ENCODE assay signal across 8 cellular contexts in the genomic region with DNA sequence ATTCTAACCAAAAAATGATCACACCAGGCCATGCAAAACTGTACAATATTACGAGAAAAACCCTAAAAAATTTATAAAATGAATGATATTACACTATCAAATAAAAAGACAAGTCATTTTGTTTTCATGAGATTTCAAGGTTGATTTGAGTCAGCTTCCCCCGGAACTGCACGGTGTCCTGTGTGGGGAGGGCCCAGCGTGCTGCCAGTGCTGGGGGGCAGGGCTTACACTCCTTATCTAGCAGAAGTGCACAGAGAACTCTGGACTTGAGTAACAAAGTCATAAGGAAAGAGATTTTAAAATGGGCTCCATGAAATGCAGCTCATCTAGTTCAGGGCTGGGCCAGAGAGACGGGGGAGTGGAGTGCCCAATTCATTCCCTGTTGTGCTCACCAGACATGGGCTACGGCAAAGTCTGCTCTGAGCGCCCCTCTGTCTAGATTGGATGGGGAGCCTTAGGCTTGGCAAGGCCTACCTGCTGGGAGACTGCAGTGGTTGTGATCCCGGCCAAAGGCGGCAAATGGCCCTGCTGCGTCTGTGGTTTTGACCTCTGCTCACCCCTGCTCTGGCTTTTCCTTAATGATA. TPM values are rescaled to one million over a fixed set of nuclear protein-coding genes. Genes with fewer than 3 reads are reported as not detected.
DNase-seq lines count a peak whose midpoint lies in the region; ATAC-seq and TF ChIP-seq lines count a peak whose summit lies in the region.

No MANE protein-coding gene starts in this region.

- H3K27ac ChIP-seq in thoracic aorta: peak overlapping the region; percentile 70 to 85
- H3K27ac ChIP-seq in osteoblast (ENCODE audit: low read depth, low read length): no peak overlapping the region

- no peaks in the 10 kb centered on the region for H3K9me3 Mint-ChIP-seq in activated naive CD4-positive, alpha-beta T cell treated with anti-CD3 and anti-CD28 coated beads, Interleukin-2, amount 10 ng/mL, durations not matched to agents 7 days and 5 days

- ATAC-seq in GM19023 (IDR thresholded peaks at IDR 0.05; ENCODE audit: unreplicated experiment): peak; percentile 66
- no peak for ATAC-seq in thoracic aorta (ENCODE audit: insufficient number of reproducible peaks, low FRiP score, low read depth)

- peaks cover 13 to 31% of the 10 kb centered on the region in 2 donors for H3K4me1 ChIP-seq in thoracic aorta (ENCODE audit: control insufficient read depth in 1 of 2, low read depth in 2 of 2)
- H3K4me1 ChIP-seq in osteoblast (ENCODE audit: insufficient read depth, low read length): no peaks in the 10 kb centered on the region

- no peak overlapping the region for H3K4me2 ChIP-seq in osteoblast (ENCODE audit: insufficient read depth, low read length)

- H3K4me1 Mint-ChIP-seq in activated naive CD4-positive, alpha-beta T cell treated with anti-CD3 and anti-CD28 coated beads, Interleukin-2, amount 10 ng/mL, durations not matched to agents 7 days and 5 days: peaks cover 21% of the 10 kb centered on the region

- H3K27me3 Mint-ChIP-seq in activated naive CD4-positive, alpha-beta T cell treated with anti-CD3 and anti-CD28 coated beads, Interleukin-2, amount 10 ng/mL, durations not matched to agents 7 days and 5 days: no peaks in the 10 kb centered on the region

- H3K27me3 ChIP-seq in thoracic aorta (replicated peaks; ENCODE audit: insufficient read depth): no peaks in the 10 kb centered on the region
- H3K27me3 ChIP-seq in osteoblast (ENCODE audit: insufficient read depth, low read length): no peaks in the 10 kb centered on the region

- no peak overlapping the region for H3K4me3 Mint-ChIP-seq in activated naive CD4-positive, alpha-beta T cell treated with anti-CD3 and anti-CD28 coated beads, Interleukin-2, amount 10 ng/mL, durations not matched to agents 7 days and 5 days

- no peak overlapping the region for H2AFZ ChIP-seq in osteoblast (ENCODE audit: low read length)

- H4K20me1 ChIP-seq in osteoblast (ENCODE audit: insufficient read depth, low read length): no peaks in the 10 kb centered on the region

- TF ChIP-seq CTCF in thoracic aorta (IDR thresholded peaks at IDR 0.05) (no peak), osteoblast (IDR thresholded peaks at IDR 0.05; ENCODE audit: extremely low read depth, low read depth, low read length) (no peak)

- peak overlapping the region; percentile 77 for H3K27ac Mint-ChIP-seq in activated naive CD4-positive, alpha-beta T cell treated with anti-CD3 and anti-CD28 coated beads, Interleukin-2, amount 10 ng/mL, durations not matched to agents 7 days and 5 days

- no peak overlapping the region for H3K4me3 ChIP-seq in thoracic aorta
- H3K4me3 ChIP-seq in osteoblast (ENCODE audit: insufficient read depth, low read length): no peak overlapping the region

- peaks cover 6% of the 10 kb centered on the region for H3K36me3 Mint-ChIP-seq in activated naive CD4-positive, alpha-beta T cell treated with anti-CD3 and anti-CD28 coated beads, Interleukin-2, amount 10 ng/mL, durations not matched to agents 7 days and 5 days

- DNase-seq in HUDEP-2 (lab: John Stamatoyannopoulos, UW; ENCODE audit: unreplicated experiment in 76 of 76): peak in 47 of 76 experiments; percentile 4 to 63 (median 35)
- DNase-seq in activated naive CD4-positive, alpha-beta T cell treated with anti-CD3 and anti-CD28 coated beads, Interleukin-2, amount 10 ng/mL, durations not matched to agents 7 days and 5 days: peak; percentile 69
- DNase-seq in mucosa of gallbladder (ENCODE audit: low spot score): peak; percentile 61
- DNase-seq in thoracic aorta (ENCODE audit: low spot score): no peak
- DNase-seq in osteoblast (ENCODE audit: insufficient read length, low spot score, missing footprints): no peak
- DNase-seq in NCI-H187 treated with DMSO at 0.1 percent for 48 hours (lab: John Stamatoyannopoulos, UW): no peak
- no peak for DNase-seq in EL

- H3K79me2 ChIP-seq in osteoblast (ENCODE audit: insufficient read depth, low read length): no peaks in the 10 kb centered on the region

- H3K36me3 ChIP-seq in thoracic aorta (peaks cover 25% of the 10 kb centered on the region), osteoblast (ENCODE audit: insufficient read depth, low read length) (peaks cover 10% of the 10 kb centered on the region)

- H3K9me3 ChIP-seq in thoracic aorta (no peaks in the 10 kb centered on the region), osteoblast (ENCODE audit: low read depth, low read length) (no peaks in the 10 kb centered on the region)

- CTCF ChIA-PET in activated naive CD4-positive, alpha-beta T cell treated with anti-CD3 and anti-CD28 coated beads, Interleukin-2, amount 10 ng/mL, durations not matched to agents 7 days and 5 days (lab: Charles Lee): no interaction called here

RNA-seq across cellular contexts. Expression of a gene that starts 50.1 kb away (rescaled TPM):
- total RNA-seq in mucosa of gallbladder: 109 TPM
- total RNA-seq in thoracic aorta: 10 to 100 TPM; 15.2 to 25.6 TPM
- total RNA-seq in osteoblast: 14.1 and 16.2 TPM in 2 replicates

Comparison
In these comparisons a context has a peak if more than half of its experiments do, and no peak if none do; other contexts are left out.
1. DNase-seq: peak in HUDEP-2 (47 of 76), activated naive CD4-positive, alpha-beta T cell treated with anti-CD3 and anti-CD28 coated beads, Interleukin-2, amount 10 ng/mL, durations not matched to agents 7 days and 5 days (single experiment) and mucosa of gallbladder (single experiment); none in thoracic aorta (single experiment), osteoblast (single experiment), NCI-H187 treated with DMSO at 0.1 percent for 48 hours (single experiment) and EL (single experiment).